10 cellular contexts compared by ENCODE assay signal in genomic region chr4:101114936-101115372, GRCh38.
A peak's percentile ranks its signal among the peaks of the same experiment; 100 is the strongest.
DNase-seq lines count a peak whose midpoint lies in the region; ATAC-seq, FAIRE-seq and TF ChIP-seq lines count a peak whose summit lies in the region.
"Had no signal": no experiment of that assay in that cellular context is flagged by ENCODE, and none has a peak within 500 bp of the region (broad histone marks: within the 10 kb centered on the region; RNA-seq: fewer than 3 reads in every experiment).

No MANE protein-coding gene starts in this region.

- no peak for TF ChIP-seq CTCF in cardiac fibroblast (IDR thresholded peaks at IDR 0.05; ENCODE audit: low read depth, low read length)
- no peak for TF ChIP-seq CTCF in ascending aorta (IDR thresholded peaks at IDR 0.05)

- no peaks in the 10 kb centered on the region for H3K27me3 ChIP-seq in layer of hippocampus (ENCODE audit: control insufficient read depth, insufficient read depth, low read length)
- H3K27me3 ChIP-seq in ascending aorta, result no peaks in the 10 kb centered on the region
- H3K27me3 ChIP-seq: gastroesophageal sphincter had no signal

- FAIRE-seq in urothelium cell line (lab: Jason Lieb, UNC), result no peak

- DNase-seq in Right ventricle myocardium inferior (ENCODE audit: missing footprints) (no peak), cardiac septum (ENCODE audit: low spot score) (no peak), cardiac fibroblast (ENCODE audit: low read depth in 2 of 2) (peak; percentile 62 to 72), urothelium cell line (ENCODE audit: low spot score) (peak; percentile 33), ascending aorta (ENCODE audit: low spot score in 2 of 2) (no peak), NCI-H1436 treated with DMSO at 0.1 percent for 48 hours (lab: John Stamatoyannopoulos, UW) (no peak)
- DNase-seq in activated CD4-positive, CD25-positive, alpha-beta regulatory T cell (lab: John Stamatoyannopoulos, UW), result no peak
- DNase-seq: NCI-H526 had no signal

- no peaks in the 10 kb centered on the region for H3K9me3 ChIP-seq in ascending aorta
- H3K9me3 ChIP-seq: gastroesophageal sphincter had no signal

- H3K27ac ChIP-seq in layer of hippocampus (ENCODE audit: low read depth, low read length) (peak overlapping the region; percentile 83), ascending aorta (no peak overlapping the region)
- H3K27ac ChIP-seq: gastroesophageal sphincter had no signal

- intact Hi-C loops in Right ventricle myocardium inferior (cut with DNase I) (no loop called here), cardiac septum (cut with DNase I) (no loop called here), ascending aorta (cut with DNase I) (no loop called here)

- peak; percentile 77 for ATAC-seq in Right ventricle myocardium inferior
- ATAC-seq: gastroesophageal sphincter had no signal

- H3K36me3 ChIP-seq in ascending aorta, result no peaks in the 10 kb centered on the region
- H3K36me3 ChIP-seq: gastroesophageal sphincter had no signal

- H3K4me1 ChIP-seq in ascending aorta, result no peaks in the 10 kb centered on the region
- H3K4me1 ChIP-seq: gastroesophageal sphincter had no signal

- H3K4me3 ChIP-seq in cardiac fibroblast (replicated peaks in 1 of 2; ENCODE audit: low read depth in 2 of 2, low read length in 2 of 2), result no peak overlapping the region
- H3K4me3 ChIP-seq in ascending aorta, result no peak overlapping the region
- H3K4me3 ChIP-seq: gastroesophageal sphincter had no signal

Comparison
In these comparisons a context has a peak if more than half of its experiments do, and no peak if none do; other contexts are left out.
1. DNase-seq: peak in cardiac fibroblast (2 of 2) and urothelium cell line (single experiment); none in Right ventricle myocardium inferior (single experiment), cardiac septum (single experiment), ascending aorta (0 of 2), activated CD4-positive, CD25-positive, alpha-beta regulatory T cell (0 of 4) and NCI-H1436 treated with DMSO at 0.1 percent for 48 hours (single experiment).